11 cellular contexts compared by ENCODE assay signal in genomic region chr15:38818156-38818745, GRCh38.
A peak's percentile ranks its signal among the peaks of the same experiment; 100 is the strongest.
DNase-seq lines count a peak whose midpoint lies in the region; ATAC-seq and TF ChIP-seq lines count a peak whose summit lies in the region.
"Had no signal": no experiment of that assay in that cellular context is flagged by ENCODE, and none has a peak within 500 bp of the region (broad histone marks: within the 10 kb centered on the region; RNA-seq: fewer than 3 reads in every experiment).

No MANE protein-coding gene starts in this region.

- CTCF ChIA-PET in CD8-positive, alpha-beta memory T cell (lab: Charles Lee) = interaction anchor here (1.5 kb wide), 1 partner anchor 10 kb away, joined by 5 read pairs; no protein-coding TSS in a partner anchor

- H3K4me3 ChIP-seq in lower lobe of right lung (no peak overlapping the region), hepatocyte (no peak overlapping the region)
- H3K4me3 ChIP-seq in CD8-positive, alpha-beta memory T cell (ENCODE audit: low read length) = no peak overlapping the region
- H3K4me3 ChIP-seq: breast epithelium, SK-N-MC, thyroid gland had no signal

- no peak overlapping the region for H3K4me3 Mint-ChIP-seq in CD8-positive, alpha-beta memory T cell

- H3K9me3 Mint-ChIP-seq in CD8-positive, alpha-beta memory T cell = no peaks in the 10 kb centered on the region

- no peak overlapping the region for H2AFZ ChIP-seq in hepatocyte

- intact Hi-C loops in left ventricle myocardium superior (cut with micrococcal nuclease) (loop anchor here (10.0 kb wide), 1 partner anchor 767 kb away; the partner anchor contains the start of gene THBS1), Right ventricle myocardium superior (cut with DNase I) (loop anchor here (10.0 kb wide), 2 partner anchors 177 to 767 kb away; partner anchors contain the start of gene THBS1), lower lobe of right lung (cut with DNase I) (no loop called here)

- H3K36me3 Mint-ChIP-seq in CD8-positive, alpha-beta memory T cell = no peaks in the 10 kb centered on the region

- H4K20me1 ChIP-seq in hepatocyte (ENCODE audit: insufficient read depth, poor library complexity, severe bottlenecking) = no peaks in the 10 kb centered on the region

- H3K27me3 ChIP-seq in lower lobe of right lung (ENCODE audit: low read depth) (no peaks in the 10 kb centered on the region), hepatocyte (no peaks in the 10 kb centered on the region)
- no peaks in the 10 kb centered on the region for H3K27me3 ChIP-seq in CD8-positive, alpha-beta memory T cell (ENCODE audit: insufficient read depth, low read length, poor library complexity, severe bottlenecking)
- H3K27me3 ChIP-seq: breast epithelium, thyroid gland had no signal

- H3K27ac Mint-ChIP-seq in CD8-positive, alpha-beta memory T cell = peak overlapping the region in 1 of 8 donors; percentile 70

- TF ChIP-seq CTCF in lower lobe of right lung (IDR thresholded peaks at IDR 0.05) (no peak), hepatocyte (IDR thresholded peaks at IDR 0.05; ENCODE audit: poor library complexity) (no peak)

- H3K9me3 ChIP-seq in lower lobe of right lung = no peaks in the 10 kb centered on the region
- H3K9me3 ChIP-seq in CD8-positive, alpha-beta memory T cell (ENCODE audit: low read length) = no peaks in the 10 kb centered on the region
- H3K9me3 ChIP-seq in hepatocyte (ENCODE audit: low read depth) = no peaks in the 10 kb centered on the region
- H3K9me3 ChIP-seq: breast epithelium, thyroid gland had no signal

- H3K4me2 ChIP-seq in hepatocyte = no peak overlapping the region

- 88% methylated on average over 9 of the region's 9 CpGs for WGBS in hepatocyte (ENCODE audit: low lambda C conversion rate, missing lambda C conversion rate)

- no peak for ATAC-seq in left ventricle myocardium superior
- ATAC-seq in Right ventricle myocardium superior (ENCODE audit: poor library complexity) = no peak
- peak; percentile 8 to 17 for ATAC-seq in lower lobe of right lung

- DNase-seq in left ventricle myocardium superior (peak; percentile 25), Right ventricle myocardium superior (no peak), RPMI7951 (ENCODE audit: low read depth) (peak; percentile 68), lower lobe of right lung (no peak), NCI-H748 treated with DMSO at 0.1 percent for 48 hours (lab: John Stamatoyannopoulos, UW) (no peak), hepatocyte (ENCODE audit: low spot score) (no peak), DMS79 (lab: John Stamatoyannopoulos, UW) (no peak)
- no peak for DNase-seq in CD8-positive, alpha-beta memory T cell

- H3K4me1 ChIP-seq in lower lobe of right lung (no peaks in the 10 kb centered on the region), hepatocyte (ENCODE audit: insufficient read depth) (no peaks in the 10 kb centered on the region)
- H3K4me1 ChIP-seq in CD8-positive, alpha-beta memory T cell (ENCODE audit: insufficient read depth, low read length) = no peaks in the 10 kb centered on the region
- H3K4me1 ChIP-seq: breast epithelium, thyroid gland had no signal

- peaks cover 2 to 8% of the 10 kb centered on the region in 2 donors for H3K27me3 Mint-ChIP-seq in CD8-positive, alpha-beta memory T cell

- POLR2A ChIA-PET in CD8-positive, alpha-beta memory T cell (lab: Charles Lee) = no interaction called here

- peaks cover 2 to 5% (median 5%) of the 10 kb centered on the region in 3 donors for H3K4me1 Mint-ChIP-seq in CD8-positive, alpha-beta memory T cell

- no peaks in the 10 kb centered on the region for H3K79me2 ChIP-seq in hepatocyte

- no peaks in the 10 kb centered on the region for H3K9me2 ChIP-seq in hepatocyte (replicated peaks; ENCODE audit: insufficient read depth)

- no peak overlapping the region for H3K27ac ChIP-seq in lower lobe of right lung
- H3K27ac ChIP-seq in CD8-positive, alpha-beta memory T cell (ENCODE audit: low read depth, low read length) = no peak overlapping the region
- H3K27ac ChIP-seq in hepatocyte = no peak overlapping the region
- H3K27ac ChIP-seq: SK-N-MC, thyroid gland had no signal

- no peaks in the 10 kb centered on the region for H3K36me3 ChIP-seq in lower lobe of right lung
- H3K36me3 ChIP-seq in CD8-positive, alpha-beta memory T cell (ENCODE audit: insufficient read depth, low read length) = no peaks in the 10 kb centered on the region
- no peaks in the 10 kb centered on the region for H3K36me3 ChIP-seq in hepatocyte (replicated peaks; ENCODE audit: insufficient read depth, low read depth)
- H3K36me3 ChIP-seq: breast epithelium, thyroid gland had no signal

Comparison
In these comparisons a context has a peak if more than half of its experiments do, and no peak if none do; other contexts are left out.
1. DNase-seq: peak in left ventricle myocardium superior (single experiment) and RPMI7951 (single experiment); none in Right ventricle myocardium superior (single experiment), lower lobe of right lung (single experiment), CD8-positive, alpha-beta memory T cell (0 of 5), NCI-H748 treated with DMSO at 0.1 percent for 48 hours (single experiment), hepatocyte (single experiment) and DMS79 (single experiment).
2. ATAC-seq: peak in lower lobe of right lung (2 of 2); none in left ventricle myocardium superior (single experiment) and Right ventricle myocardium superior (single experiment).